1 cellular context compared by ENCODE assay signal in genomic region chr1:224116131-224116530, GRCh38.
TF ChIP-seq lines count a peak whose summit lies in the region.

No MANE protein-coding gene starts in this region.

TF ChIP-seq in HEK293, 187 proteins besides CTCF, POLR2A, EP300 and RAD21 (continued from another document):
- no peak for TF ChIP-seq ZSCAN4 (tag by site-specific recombination; IDR thresholded peaks at IDR 0.05)
- no peak for TF ChIP-seq PRDM10 (tag by site-specific recombination; IDR thresholded peaks at IDR 0.05)
- TF ChIP-seq IKZF3 (tag by site-specific recombination; IDR thresholded peaks at IDR 0.05), result no peak
- no peak for TF ChIP-seq ZBTB48 (tag by site-specific recombination; IDR thresholded peaks at IDR 0.05)
- no peak for TF ChIP-seq ZNF830 (tag by site-specific recombination; IDR thresholded peaks at IDR 0.05; ENCODE audit: low read depth)
